1 cellular context compared by ENCODE assay signal in genomic region chr4:7464259-7464655, GRCh38.
TF ChIP-seq lines count a peak whose summit lies in the region.

No MANE protein-coding gene starts in this region.

TF ChIP-seq in GM23338, 12 proteins besides CTCF, POLR2A, EP300 and RAD21 (continued from another document):
- TF ChIP-seq ZNF462 (CRISPR knock-in tag; IDR thresholded peaks at IDR 0.05) (no peak), POLR2AphosphoS5 (IDR thresholded peaks at IDR 0.05; ENCODE audit: low read depth) (no peak), STAT1 (IDR thresholded peaks at IDR 0.05; ENCODE audit: unreplicated experiment) (no peak), REST (IDR thresholded peaks at IDR 0.05; ENCODE audit: unreplicated experiment) (no peak), JUNB (IDR thresholded peaks at IDR 0.05; ENCODE audit: unreplicated experiment) (no peak)
- TF ChIP-seq, protein P1, sequence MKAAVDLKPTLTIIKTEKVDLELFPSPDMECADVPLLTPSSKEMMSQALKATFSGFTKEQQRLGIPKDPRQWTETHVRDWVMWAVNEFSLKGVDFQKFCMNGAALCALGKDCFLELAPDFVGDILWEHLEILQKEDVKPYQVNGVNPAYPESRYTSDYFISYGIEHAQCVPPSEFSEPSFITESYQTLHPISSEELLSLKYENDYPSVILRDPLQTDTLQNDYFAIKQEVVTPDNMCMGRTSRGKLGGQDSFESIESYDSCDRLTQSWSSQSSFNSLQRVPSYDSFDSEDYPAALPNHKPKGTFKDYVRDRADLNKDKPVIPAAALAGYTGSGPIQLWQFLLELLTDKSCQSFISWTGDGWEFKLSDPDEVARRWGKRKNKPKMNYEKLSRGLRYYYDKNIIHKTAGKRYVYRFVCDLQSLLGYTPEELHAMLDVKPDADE (IDR thresholded peaks at IDR 0.05): no peak
TF ChIP-seq in GM23338: peak in this region for 0.
